In the genomic region with DNA sequence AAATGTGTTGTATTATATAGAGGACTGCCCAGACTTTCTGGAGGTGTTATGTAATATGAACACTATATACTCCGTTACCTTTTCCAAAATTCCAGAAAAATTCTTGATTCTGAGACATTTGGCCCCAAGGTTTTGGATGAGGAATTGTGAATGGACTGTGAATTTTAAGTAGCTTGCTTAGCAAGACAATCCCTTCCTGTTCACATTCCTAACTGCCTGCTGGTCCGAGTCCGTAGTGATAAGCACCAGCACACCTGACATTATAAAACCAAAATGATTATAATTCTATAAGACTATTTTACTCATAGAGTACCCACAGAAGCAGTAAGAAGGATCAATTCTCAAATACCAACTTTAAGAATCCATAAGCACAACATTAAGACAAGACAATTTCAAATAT, we compare ENCODE assay signal across 1 cellular context.
TF ChIP-seq lines count a peak whose summit lies in the region.

No MANE protein-coding gene starts in this region.

TF ChIP-seq in H1, 55 proteins besides CTCF, POLR2A, EP300 and RAD21:
- TF ChIP-seq TEAD4 (IDR thresholded peaks at IDR 0.05; ENCODE audit: low read depth, low read length): 0 out of 2 replicates have a peak, but pooled peaks have one; percentile 8
- no peak for TF ChIP-seq CREB1 (IDR thresholded peaks at IDR 0.05)
